In the genomic region with DNA sequence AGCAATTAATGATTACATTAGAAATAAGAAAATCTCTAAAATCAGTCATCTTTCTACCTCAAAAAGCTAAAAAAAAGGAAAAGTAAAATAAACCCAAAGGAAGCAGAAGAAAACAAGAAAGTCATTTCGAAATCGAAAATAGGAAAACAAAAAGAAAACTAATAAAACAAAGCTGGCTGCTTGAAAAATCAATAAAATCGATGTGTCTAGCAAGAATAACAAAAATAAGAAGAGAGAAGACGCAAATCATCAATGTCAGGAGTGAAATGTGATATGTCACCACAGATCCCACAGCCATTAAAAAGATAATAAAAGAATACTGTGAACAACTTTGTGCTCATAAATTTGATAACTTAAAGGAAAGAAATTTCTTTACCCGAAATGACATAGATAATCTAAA, we compare ENCODE assay signal across 1 cellular context.
TF ChIP-seq lines count a peak whose summit lies in the region.

No MANE protein-coding gene starts in this region.

TF ChIP-seq in IMR-90, 13 proteins besides CTCF, POLR2A, EP300 and RAD21 (continued from another document):
- TF ChIP-seq, protein P1, sequence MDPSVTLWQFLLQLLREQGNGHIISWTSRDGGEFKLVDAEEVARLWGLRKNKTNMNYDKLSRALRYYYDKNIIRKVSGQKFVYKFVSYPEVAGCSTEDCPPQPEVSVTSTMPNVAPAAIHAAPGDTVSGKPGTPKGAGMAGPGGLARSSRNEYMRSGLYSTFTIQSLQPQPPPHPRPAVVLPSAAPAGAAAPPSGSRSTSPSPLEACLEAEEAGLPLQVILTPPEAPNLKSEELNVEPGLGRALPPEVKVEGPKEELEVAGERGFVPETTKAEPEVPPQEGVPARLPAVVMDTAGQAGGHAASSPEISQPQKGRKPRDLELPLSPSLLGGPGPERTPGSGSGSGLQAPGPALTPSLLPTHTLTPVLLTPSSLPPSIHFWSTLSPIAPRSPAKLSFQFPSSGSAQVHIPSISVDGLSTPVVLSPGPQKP (IDR thresholded peaks at IDR 0.05; ENCODE audit: borderline replicate concordance, low read depth, low read length) = no peak
- TF ChIP-seq CEBPB (IDR thresholded peaks at IDR 0.05; ENCODE audit: low read depth, low read length) (no peak), RFX5 (IDR thresholded peaks at IDR 0.05; ENCODE audit: low read depth, low read length) (no peak), BHLHE40 (IDR thresholded peaks at IDR 0.05; ENCODE audit: low read depth, low read length) (no peak), SMC3 (IDR thresholded peaks at IDR 0.05; ENCODE audit: low read depth, low read length) (no peak), MAFK (IDR thresholded peaks at IDR 0.05; ENCODE audit: low read depth, low read length) (no peak), CHD1 (IDR thresholded peaks at IDR 0.05; ENCODE audit: low read depth, low read length) (no peak), RCOR1 (IDR thresholded peaks at IDR 0.05; ENCODE audit: insufficient replicate concordance, low read length) (no peak)
- TF ChIP-seq, protein P2, sequence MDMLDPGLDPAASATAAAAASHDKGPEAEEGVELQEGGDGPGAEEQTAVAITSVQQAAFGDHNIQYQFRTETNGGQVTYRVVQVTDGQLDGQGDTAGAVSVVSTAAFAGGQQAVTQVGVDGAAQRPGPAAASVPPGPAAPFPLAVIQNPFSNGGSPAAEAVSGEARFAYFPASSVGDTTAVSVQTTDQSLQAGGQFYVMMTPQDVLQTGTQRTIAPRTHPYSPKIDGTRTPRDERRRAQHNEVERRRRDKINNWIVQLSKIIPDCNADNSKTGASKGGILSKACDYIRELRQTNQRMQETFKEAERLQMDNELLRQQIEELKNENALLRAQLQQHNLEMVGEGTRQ (IDR thresholded peaks at IDR 0.05; ENCODE audit: low read depth, low read length) = no peak
